10 cellular contexts compared by ENCODE assay signal in the genomic region with DNA sequence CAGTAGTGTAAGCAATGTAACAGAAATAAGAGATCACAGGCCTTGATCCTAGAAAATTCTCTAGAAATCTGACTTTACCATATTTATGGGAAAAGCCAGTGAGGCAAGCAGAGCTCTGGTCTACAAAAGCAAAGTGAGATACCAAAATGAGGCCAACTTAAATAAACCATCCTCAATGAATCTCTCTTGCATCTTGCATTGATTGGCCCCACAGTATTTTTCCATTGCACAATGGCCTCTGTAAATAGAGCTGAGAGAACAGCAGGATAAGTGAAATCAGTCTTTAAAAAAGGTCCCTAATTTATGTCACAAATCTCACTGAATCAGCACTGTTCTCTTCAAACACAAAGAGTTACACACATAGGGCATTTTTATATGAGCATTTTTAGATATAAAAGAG.
"Had no signal": no experiment of that assay in that cellular context is flagged by ENCODE, and none has a peak within 500 bp of the region (broad histone marks: within the 10 kb centered on the region; RNA-seq: fewer than 3 reads in every experiment).

No MANE protein-coding gene starts in this region.

- ATAC-seq: foreskin keratinocyte; stimulated activated memory B cell treated with anti-CD40 and anti-IgM and Interleukin-4, amounts not matched to agents 10 μg/mL and 1 μg/mL and 100 μg/mL, for 72 hours had no signal

- DNase-seq: activated CD4-positive, alpha-beta T cell treated with anti-CD3 and anti-CD28 coated beads for 1 hour; activated CD4-positive, alpha-beta T cell treated with anti-CD3 and anti-CD28 coated beads, Interleukin-2, amount 50 U/mL, for 48 hours; activated naive CD4-positive, alpha-beta T cell treated with anti-CD3 and anti-CD28 coated beads, Interleukin-2, amount 10 ng/mL, durations not matched to agents 7 days and 5 days; adrenal gland; erythroblast; foreskin keratinocyte; head of caudate nucleus; tibial artery had no signal

- H3K27me3 ChIP-seq: adrenal gland, foreskin keratinocyte, tibial artery had no signal

- H3K36me3 ChIP-seq: adrenal gland, tibial artery had no signal

- H3K4me1 ChIP-seq: adrenal gland, foreskin keratinocyte, parathyroid adenoma, tibial artery had no signal

- H3K4me3 ChIP-seq: adrenal gland, tibial artery had no signal

- H3K9ac ChIP-seq: parathyroid adenoma had no signal

- H3K9me3 ChIP-seq: adrenal gland, tibial artery had no signal
